In genomic region chr5:132294728-132295504, GRCh38 we compare ENCODE assay signal across 8 cellular contexts. TPM values are rescaled to one million over a fixed set of nuclear protein-coding genes. Genes with fewer than 3 reads are reported as not detected.
DNase-seq lines count a peak whose midpoint lies in the region; ATAC-seq and TF ChIP-seq lines count a peak whose summit lies in the region.

No MANE protein-coding gene starts in this region.

- POLR2A ChIA-PET in naive thymus-derived CD4-positive, alpha-beta T cell (lab: Charles Lee): no interaction called here

- H3K27me3 Mint-ChIP-seq in CD14-positive monocyte (ENCODE audit: low read depth in 3 of 3): no peaks in the 10 kb centered on the region
- H3K27me3 Mint-ChIP-seq in naive thymus-derived CD4-positive, alpha-beta T cell: peaks cover 9 to 23% (median 14%) of the 10 kb centered on the region in 5 donors

- H3K27ac ChIP-seq in naive thymus-derived CD4-positive, alpha-beta T cell (ENCODE audit: low read depth, low read length): no peak overlapping the region

- peaks cover 67% of the 10 kb centered on the region for H3K4me1 Mint-ChIP-seq in CD14-positive monocyte
- peaks cover 5 to 26% (median 9%) of the 10 kb centered on the region in 7 donors for H3K4me1 Mint-ChIP-seq in naive thymus-derived CD4-positive, alpha-beta T cell

- peaks cover 0 to 8% of the 10 kb centered on the region in 2 donors for H3K4me1 ChIP-seq in naive thymus-derived CD4-positive, alpha-beta T cell (ENCODE audit: control insufficient read depth in 2 of 2, insufficient read depth in 2 of 2, low read length in 2 of 2)

- peaks cover 6 to 10% of the 10 kb centered on the region in 2 donors for H3K36me3 Mint-ChIP-seq in CD14-positive monocyte
- H3K36me3 Mint-ChIP-seq in naive thymus-derived CD4-positive, alpha-beta T cell: no peaks in the 10 kb centered on the region

- no peak for TF ChIP-seq CTCF in CD14-positive monocyte (IDR thresholded peaks at IDR 0.05)
- TF ChIP-seq CTCF in epithelial cell of proximal tubule (conservative IDR thresholded peaks at IDR 0.05; ENCODE audit: low read depth, low read length): no peak

- DNase-seq in CD14-positive monocyte (ENCODE audit: low spot score): peak; percentile 96
- peak; percentile 72 for DNase-seq in GOT3 (lab: John Stamatoyannopoulos, UW)
- DNase-seq in NOMO-1 treated with DMSO at 0.1 percent for 48 hours (lab: John Stamatoyannopoulos, UW; ENCODE audit: unreplicated experiment): peak; percentile 98
- peak; percentile 59 for DNase-seq in activated CD8-positive, alpha-beta memory T cell treated with anti-CD3 and anti-CD28 coated beads, Interleukin-2, amount 50 U/mL, for 24 hours (ENCODE audit: extremely low read depth)
- DNase-seq in epithelial cell of proximal tubule (ENCODE audit: low read depth): no peak
- DNase-seq in naive thymus-derived CD4-positive, alpha-beta T cell: peak in 3 of 9 donors; percentile 3 to 73 (median 49)
- DNase-seq in stimulated activated naive CD4-positive, alpha-beta T cell treated with Interleukin-2 at 50 U/mL for 16 hours (lab: John Stamatoyannopoulos, UW): peak; percentile 72
- no peak for DNase-seq in NCI-H187 treated with DMSO at 0.1 percent for 48 hours (lab: John Stamatoyannopoulos, UW)

- H3K36me3 ChIP-seq in naive thymus-derived CD4-positive, alpha-beta T cell (ENCODE audit: control insufficient read depth in 2 of 3, insufficient read depth in 3 of 3, low read length in 3 of 3): no peaks in the 10 kb centered on the region

- peak; percentile 72 for ATAC-seq in naive thymus-derived CD4-positive, alpha-beta T cell

- H3K4me3 ChIP-seq in epithelial cell of proximal tubule (ENCODE audit: low read depth, low read length): peak overlapping the region; percentile 78
- peak overlapping the region; percentile 69 for H3K4me3 ChIP-seq in naive thymus-derived CD4-positive, alpha-beta T cell (ENCODE audit: low read length)

- no peaks in the 10 kb centered on the region for H3K9me3 ChIP-seq in naive thymus-derived CD4-positive, alpha-beta T cell (ENCODE audit: control insufficient read depth in 2 of 3, low read length in 3 of 3)

- CTCF ChIA-PET in naive thymus-derived CD4-positive, alpha-beta T cell (lab: Charles Lee): no interaction called here

- no peaks in the 10 kb centered on the region for H3K27me3 ChIP-seq in naive thymus-derived CD4-positive, alpha-beta T cell (ENCODE audit: control insufficient read depth in 2 of 2, insufficient read depth in 2 of 2, low read length in 2 of 2)

- intact Hi-C loops in CD14-positive monocyte (cut with micrococcal nuclease): loop anchor here (5.0 to 10.0 kb wide), 4 partner anchors 67 to 570 kb away; partner anchors contain the start of genes GDF9 (in 1 of the 2), IRF1 (in 1 of the 2) and UQCRQ (in 1 of the 2)
- intact Hi-C loops in naive thymus-derived CD4-positive, alpha-beta T cell (cut with micrococcal nuclease): loop anchor here (1.0 to 10.0 kb wide), 10 partner anchors 74 to 732 kb away; partner anchors contain the start of genes RAPGEF6 (in 2 of the 2), SLC22A5 (in 2 of the 2), ZCCHC10 (in 2 of the 2) and GDF9 (in 1 of the 2)

- H3K9me3 Mint-ChIP-seq in CD14-positive monocyte: peaks cover 0 to 4% (median 2%) of the 10 kb centered on the region in 7 donors
- peaks cover 0 to 4% (median 0%) of the 10 kb centered on the region in 11 donors for H3K9me3 Mint-ChIP-seq in naive thymus-derived CD4-positive, alpha-beta T cell

- H3K27ac Mint-ChIP-seq in CD14-positive monocyte: peak overlapping the region; percentile 99 to 100 (median 99)
- H3K27ac Mint-ChIP-seq in naive thymus-derived CD4-positive, alpha-beta T cell: peak overlapping the region in 3 of 9 donors; percentile 21 to 75 (median 50)

- peak overlapping the region; percentile 96 to 98 for H3K4me3 Mint-ChIP-seq in CD14-positive monocyte
- H3K4me3 Mint-ChIP-seq in naive thymus-derived CD4-positive, alpha-beta T cell: peak overlapping the region; percentile 80 to 95 (median 90)

RNA-seq across cellular contexts. Expression of gene SLC22A4, which starts 0.7 kb away (rescaled TPM):
- polyA plus RNA-seq in CD14-positive monocyte: 10 to 100 TPM; 12.2 to 13.0 TPM
- total RNA-seq in epithelial cell of proximal tubule: 0.75 and 1.6 TPM in 2 replicates
- 1 to 10 TPM in 2 of 5 experiments, under 1 TPM in 1, not detected in 2; 0.29 to 7.5 (median 1.1) TPM for total RNA-seq in naive thymus-derived CD4-positive, alpha-beta T cell
- not detected for polyA plus RNA-seq in naive thymus-derived CD4-positive, alpha-beta T cell

RNA-seq across cellular contexts. Expression of gene PDLIM4, which starts 37.4 kb away (rescaled TPM):
- not detected for polyA plus RNA-seq in CD14-positive monocyte
- 85.7 and 129 TPM in 2 replicates for total RNA-seq in epithelial cell of proximal tubule
- under 1 TPM in 1 of 5 experiments, not detected in 4; 0.99 TPM for total RNA-seq in naive thymus-derived CD4-positive, alpha-beta T cell
- not detected for polyA plus RNA-seq in naive thymus-derived CD4-positive, alpha-beta T cell

Comparison
In these comparisons a context has a peak if more than half of its experiments do, and no peak if none do; other contexts are left out.
1. DNase-seq: peak in CD14-positive monocyte (single experiment), GOT3 (single experiment), NOMO-1 treated with DMSO at 0.1 percent for 48 hours (single experiment), activated CD8-positive, alpha-beta memory T cell treated with anti-CD3 and anti-CD28 coated beads, Interleukin-2, amount 50 U/mL, for 24 hours (single experiment) and stimulated activated naive CD4-positive, alpha-beta T cell treated with Interleukin-2 at 50 U/mL for 16 hours (single experiment); none in epithelial cell of proximal tubule (single experiment) and NCI-H187 treated with DMSO at 0.1 percent for 48 hours (single experiment).
2. RNA of gene PDLIM4, which starts 37.4 kb away (total RNA-seq): 85.7 to 129 TPM in epithelial cell of proximal tubule; 0.99 TPM in naive thymus-derived CD4-positive, alpha-beta T cell; every median in the first group is over 10 times any median in the second.